ENCODE assay signal across 8 cellular contexts in the genomic region with DNA sequence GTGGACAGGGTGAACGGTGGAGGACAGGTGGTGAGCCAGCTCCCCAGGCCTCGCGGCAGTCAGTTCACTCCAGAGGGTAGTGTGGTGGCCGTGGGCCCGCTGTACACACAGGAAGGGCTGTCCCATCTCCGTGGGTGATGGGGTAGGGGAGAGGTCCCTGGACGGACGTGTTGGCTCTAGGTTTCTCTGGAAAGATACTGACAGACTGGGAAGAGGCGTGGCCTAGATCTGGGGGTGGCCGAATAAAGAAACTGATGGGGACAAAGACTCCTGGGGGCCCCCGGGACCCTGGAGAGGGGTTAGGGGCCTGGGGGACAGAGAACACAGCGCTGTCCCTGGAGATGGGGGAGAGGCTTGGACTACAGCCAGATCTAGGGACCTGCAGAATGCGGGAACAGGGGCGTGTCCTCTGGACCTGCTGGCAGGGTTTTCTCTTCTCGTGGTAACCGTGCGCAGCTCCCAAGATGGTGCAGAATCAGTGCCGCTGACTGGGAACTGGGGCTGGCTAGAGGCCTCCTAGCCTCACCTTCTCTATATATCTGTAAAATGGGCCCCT. TPM values are rescaled to one million over a fixed set of nuclear protein-coding genes. Genes with fewer than 3 reads are reported as not detected.
DNase-seq lines count a peak whose midpoint lies in the region; ATAC-seq and TF ChIP-seq lines count a peak whose summit lies in the region.

No MANE protein-coding gene starts in this region.

- no peaks in the 10 kb centered on the region for H3K79me2 ChIP-seq in hepatocyte

- no peak overlapping the region for H3K27ac ChIP-seq in hepatocyte

- intact Hi-C loops in activated B cell treated with CpG ODN at 0.5 μM for 24 hours (cut with micrococcal nuclease), result loop anchor here (1.0 kb wide), 2 partner anchors 93 to 152 kb away; partner anchors contain the start of gene MARCHF2

- H3K4me1 Mint-ChIP-seq in activated T-cell treated with anti-CD3 and anti-CD28 coated beads, Interleukin-2, amount 50 U/mL, for 72 hours (ENCODE audit: low read depth), result peaks cover 13% of the 10 kb centered on the region
- H3K4me1 Mint-ChIP-seq in activated B cell treated with CpG ODN at 0.5 μM for 24 hours, result peaks cover 11% of the 10 kb centered on the region
- peaks cover 40% of the 10 kb centered on the region for H3K4me1 Mint-ChIP-seq in stimulated activated naive CD8-positive, alpha-beta T cell treated with anti-CD3 and anti-CD28 coated beads, Interleukin-15, amount 100 ng/mL, for 72 hours

- H3K27me3 Mint-ChIP-seq in activated T-cell treated with anti-CD3 and anti-CD28 coated beads, Interleukin-2, amount 50 U/mL, for 72 hours (ENCODE audit: low read depth), result no peaks in the 10 kb centered on the region
- H3K27me3 Mint-ChIP-seq in activated B cell treated with CpG ODN at 0.5 μM for 24 hours, result peaks cover 2% of the 10 kb centered on the region
- H3K27me3 Mint-ChIP-seq in stimulated activated naive CD8-positive, alpha-beta T cell treated with anti-CD3 and anti-CD28 coated beads, Interleukin-15, amount 100 ng/mL, for 72 hours, result no peaks in the 10 kb centered on the region

- DNase-seq in activated T-cell treated with anti-CD3 and anti-CD28 coated beads, Interleukin-2, amount 50 U/mL, for 72 hours, result no peak
- no peak for DNase-seq in activated T-cell treated with anti-CD3 and anti-CD28 coated beads for 4 hours
- no peak for DNase-seq in activated B cell treated with CpG ODN at 0.5 μM for 24 hours
- peak; percentile 51 for DNase-seq in hepatocyte (ENCODE audit: low spot score)
- no peak for DNase-seq in stimulated activated naive CD8-positive, alpha-beta T cell treated with anti-CD3 and anti-CD28 coated beads, Interleukin-15, amount 100 ng/mL, for 72 hours
- no peak for DNase-seq in AML-193 (lab: John Stamatoyannopoulos, UW)
- DNase-seq in NCI-H187 treated with DMSO at 0.1 percent for 48 hours (lab: John Stamatoyannopoulos, UW), result no peak

- peak overlapping the region; percentile 93 for H3K4me3 Mint-ChIP-seq in activated T-cell treated with anti-CD3 and anti-CD28 coated beads, Interleukin-2, amount 50 U/mL, for 72 hours
- H3K4me3 Mint-ChIP-seq in activated B cell treated with CpG ODN at 0.5 μM for 24 hours, result peak overlapping the region; percentile 91
- H3K4me3 Mint-ChIP-seq in stimulated activated naive CD8-positive, alpha-beta T cell treated with anti-CD3 and anti-CD28 coated beads, Interleukin-15, amount 100 ng/mL, for 72 hours, result peak overlapping the region; percentile 95 to 97

- peak in 1 of 2 donors; percentile 3 for ATAC-seq in activated T-cell treated with anti-CD3 and anti-CD28 coated beads, Interleukin-2, amount 50 U/mL, for 72 hours (replicated peaks in 1 of 2)
- ATAC-seq in activated B cell treated with CpG ODN at 0.5 μM for 24 hours (ENCODE audit: low read depth), result no peak
- ATAC-seq in stimulated activated naive CD8-positive, alpha-beta T cell treated with anti-CD3 and anti-CD28 coated beads, Interleukin-15, amount 100 ng/mL, for 72 hours, result no peak
- ATAC-seq in HG02973 (IDR thresholded peaks at IDR 0.05; ENCODE audit: unreplicated experiment), result no peak

- POLR2A ChIA-PET in activated B cell treated with CpG ODN at 0.5 μM for 24 hours (lab: Charles Lee), result interaction anchor here (1.2 to 1.5 kb wide), 5 partner anchors 8 to 186 kb away, joined by 3 to 14 read pairs (median 6); partner anchors contain the start of genes HNRNPM, MARCHF2, NDUFA7 and RPS28

- H3K4me1 ChIP-seq in hepatocyte (ENCODE audit: insufficient read depth), result peaks cover 4% of the 10 kb centered on the region

- H3K9me3 Mint-ChIP-seq in activated T-cell treated with anti-CD3 and anti-CD28 coated beads, Interleukin-2, amount 50 U/mL, for 72 hours, result no peaks in the 10 kb centered on the region
- H3K9me3 Mint-ChIP-seq in activated B cell treated with CpG ODN at 0.5 μM for 24 hours, result no peaks in the 10 kb centered on the region
- no peaks in the 10 kb centered on the region for H3K9me3 Mint-ChIP-seq in stimulated activated naive CD8-positive, alpha-beta T cell treated with anti-CD3 and anti-CD28 coated beads, Interleukin-15, amount 100 ng/mL, for 72 hours

- peak overlapping the region; percentile 64 for H3K4me3 ChIP-seq in hepatocyte

- CTCF ChIA-PET in activated B cell treated with CpG ODN at 0.5 μM for 24 hours (lab: Charles Lee), result interaction anchor here (0.7 to 3.5 kb wide), 10 partner anchors 7 to 152 kb away, joined by 3 to 16 read pairs (median 6); partner anchors contain the start of genes MARCHF2, MYO1F and ZNF414

- H3K9me2 ChIP-seq in hepatocyte (replicated peaks; ENCODE audit: insufficient read depth), result no peaks in the 10 kb centered on the region

- no peaks in the 10 kb centered on the region for H3K36me3 Mint-ChIP-seq in activated T-cell treated with anti-CD3 and anti-CD28 coated beads, Interleukin-2, amount 50 U/mL, for 72 hours (ENCODE audit: insufficient read depth in 2 of 2)
- H3K36me3 Mint-ChIP-seq in activated B cell treated with CpG ODN at 0.5 μM for 24 hours (ENCODE audit: low read depth), result peaks cover 5% of the 10 kb centered on the region

- TF ChIP-seq CTCF in activated B cell treated with CpG ODN at 0.5 μM for 24 hours (IDR thresholded peaks at IDR 0.05), result no peak
- peak; percentile 1 for TF ChIP-seq CTCF in hepatocyte (IDR thresholded peaks at IDR 0.05; ENCODE audit: poor library complexity)

- H3K27ac Mint-ChIP-seq in activated T-cell treated with anti-CD3 and anti-CD28 coated beads, Interleukin-2, amount 50 U/mL, for 72 hours, result no peak overlapping the region
- peak overlapping the region; percentile 50 for H3K27ac Mint-ChIP-seq in activated B cell treated with CpG ODN at 0.5 μM for 24 hours
- H3K27ac Mint-ChIP-seq in stimulated activated naive CD8-positive, alpha-beta T cell treated with anti-CD3 and anti-CD28 coated beads, Interleukin-15, amount 100 ng/mL, for 72 hours, result peak overlapping the region; percentile 4 to 82

- no peak overlapping the region for H2AFZ ChIP-seq in hepatocyte

- H3K9me3 ChIP-seq in hepatocyte (ENCODE audit: low read depth), result no peaks in the 10 kb centered on the region

- no peaks in the 10 kb centered on the region for H3K36me3 ChIP-seq in hepatocyte (replicated peaks; ENCODE audit: insufficient read depth, low read depth)

- peak overlapping the region; percentile 99 for H3K4me2 ChIP-seq in hepatocyte

- 34% methylated on average over 17 of the region's 18 CpGs for WGBS in hepatocyte (ENCODE audit: low lambda C conversion rate, missing lambda C conversion rate)

- H3K27me3 ChIP-seq in hepatocyte, result no peaks in the 10 kb centered on the region

- H4K20me1 ChIP-seq in hepatocyte (ENCODE audit: insufficient read depth, poor library complexity, severe bottlenecking), result no peaks in the 10 kb centered on the region

RNA-seq across cellular contexts. Expression of gene PRAM1, which starts 4.0 kb away (rescaled TPM):
- 1 to 10 TPM; 1.3 to 1.9 TPM for total RNA-seq in activated T-cell treated with anti-CD3 and anti-CD28 coated beads, Interleukin-2, amount 50 U/mL, for 72 hours
- 0.29 and 0.49 TPM in 2 replicates for total RNA-seq in activated B cell treated with CpG ODN at 0.5 μM for 24 hours
- total RNA-seq in hepatocyte, result 0.44 and 0.73 TPM in 2 replicates
- 0.48 and 0.91 TPM in 2 replicates for polyA plus RNA-seq in hepatocyte

RNA-seq across cellular contexts. Expression of gene ZNF414, which starts 7.5 kb away (rescaled TPM):
- total RNA-seq in activated T-cell treated with anti-CD3 and anti-CD28 coated beads, Interleukin-2, amount 50 U/mL, for 72 hours, result 10 to 100 TPM; 25.7 to 29.9 TPM
- total RNA-seq in activated B cell treated with CpG ODN at 0.5 μM for 24 hours (28.6 and 32.8 TPM in 2 replicates), hepatocyte (3.8 and 5.7 TPM in 2 replicates)
- polyA plus RNA-seq in hepatocyte, result 54.2 and 54.3 TPM in 2 replicates
